Comparison of ENCODE assay signal across 27 cellular contexts in the genomic region with DNA sequence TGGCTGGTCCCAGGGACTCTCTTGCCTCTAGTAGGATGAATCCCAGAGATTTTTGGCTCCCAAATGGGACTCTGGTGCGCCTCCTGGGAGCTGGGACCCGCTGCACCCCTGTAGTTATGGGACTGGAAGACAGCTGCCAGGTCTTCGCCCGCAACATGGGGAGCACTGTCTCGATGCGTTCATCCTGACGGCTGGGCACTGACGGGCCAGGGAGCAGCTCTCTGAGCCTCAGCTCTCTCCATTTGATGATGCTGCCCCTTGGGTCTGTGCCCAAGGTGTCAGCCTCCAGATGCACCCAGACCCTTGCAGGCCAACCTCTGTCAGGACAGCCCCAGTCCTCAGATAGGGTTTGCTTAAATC. TPM values are rescaled to one million over a fixed set of nuclear protein-coding genes. Genes with fewer than 3 reads are reported as not detected.
A peak's percentile ranks its signal among the peaks of the same experiment; 100 is the strongest.
DNase-seq lines count a peak whose midpoint lies in the region; ATAC-seq and TF ChIP-seq lines count a peak whose summit lies in the region.
"Had no signal": no experiment of that assay in that cellular context is flagged by ENCODE, and none has a peak within 500 bp of the region (broad histone marks: within the 10 kb centered on the region; RNA-seq: fewer than 3 reads in every experiment).

No MANE protein-coding gene starts in this region.

- H3K36me3 ChIP-seq in left ventricle myocardium inferior (no peaks in the 10 kb centered on the region), lower lobe of right lung (no peaks in the 10 kb centered on the region), gastrocnemius medialis (no peaks in the 10 kb centered on the region), left lung (no peaks in the 10 kb centered on the region)
- H3K36me3 ChIP-seq: WERI-Rb-1 had no signal

- H3K27me3 Mint-ChIP-seq in endothelial cell (ENCODE audit: unreplicated experiment), result peaks cover 5% of the 10 kb centered on the region

- no peak for DNase-seq in left ventricle myocardium inferior
- DNase-seq in Right ventricle myocardium inferior (ENCODE audit: missing footprints), result no peak
- DNase-seq in lower lobe of right lung, result no peak
- no peak for DNase-seq in gastrocnemius medialis
- no peak for DNase-seq in endothelial cell (ENCODE audit: low spot score)
- no peak for DNase-seq in left lung
- no peak for DNase-seq in NCI-H82 treated with DMSO at 0.1 percent for 48 hours (lab: John Stamatoyannopoulos, UW; ENCODE audit: unreplicated experiment)
- DNase-seq: activated CD4-positive, alpha-beta T cell treated with anti-CD3 and anti-CD28 coated beads, Interleukin-2, amount 10 ng/mL, durations not matched to agents 7 days and 5 days; activated naive CD8-positive, alpha-beta T cell treated with anti-CD3 and anti-CD28 coated beads, Interleukin-2, amount 10 ng/mL, durations not matched to agents 7 days and 5 days; DMS53; GF-D8; head of caudate nucleus; KBM-7; left colon; MM.1S; NCI-H1694; NCI-H2171 treated with DMSO at 0.1 percent for 48 hours; NCI-H526 treated with DMSO at 0.1 percent for 48 hours; retina; WERI-Rb-1 had no signal

- H3K9me3 ChIP-seq in left ventricle myocardium inferior (replicated peaks) (no peaks in the 10 kb centered on the region), lower lobe of right lung (no peaks in the 10 kb centered on the region), gastrocnemius medialis (no peaks in the 10 kb centered on the region), left lung (no peaks in the 10 kb centered on the region)
- H3K9me3 ChIP-seq: A549 had no signal

- H3K9me3 Mint-ChIP-seq in endothelial cell (ENCODE audit: unreplicated experiment), result no peaks in the 10 kb centered on the region
- H3K9me3 Mint-ChIP-seq: activated CD4-positive, alpha-beta T cell treated with anti-CD3 and anti-CD28 coated beads, Interleukin-2, amount 10 ng/mL, durations not matched to agents 7 days and 5 days; activated naive CD8-positive, alpha-beta T cell treated with anti-CD3 and anti-CD28 coated beads, Interleukin-2, amount 10 ng/mL, durations not matched to agents 7 days and 5 days; brain; T-helper 2 cell treated with Interferon-gamma antibody and Interleukin-4, amounts not matched to agents 5 μg/mL and 100 μg/mL, for 36 hours had no signal

- H3K27me3 ChIP-seq in left ventricle myocardium inferior (ENCODE audit: low read depth) (peaks cover 12% of the 10 kb centered on the region), lower lobe of right lung (ENCODE audit: low read depth) (no peaks in the 10 kb centered on the region), gastrocnemius medialis (no peaks in the 10 kb centered on the region), left lung (peaks cover 0 to 13% of the 10 kb centered on the region in 2 donors)

- no peak for TF ChIP-seq CTCF in left ventricle myocardium inferior (IDR thresholded peaks at IDR 0.05; ENCODE audit: borderline replicate concordance)
- TF ChIP-seq CTCF in lower lobe of right lung (IDR thresholded peaks at IDR 0.05), result no peak
- no peak for TF ChIP-seq CTCF in gastrocnemius medialis (IDR thresholded peaks at IDR 0.05 in 4 of 5, conservative IDR thresholded peaks at IDR 0.05 in 1 of 5)
- no peak for TF ChIP-seq CTCF in endothelial cell (IDR thresholded peaks at IDR 0.05; ENCODE audit: unreplicated experiment)
- TF ChIP-seq CTCF in left lung (IDR thresholded peaks at IDR 0.05), result no peak

- H3K36me3 Mint-ChIP-seq in endothelial cell (ENCODE audit: low read depth, unreplicated experiment), result no peaks in the 10 kb centered on the region
- H3K36me3 Mint-ChIP-seq: activated naive CD8-positive, alpha-beta T cell treated with anti-CD3 and anti-CD28 coated beads, Interleukin-2, amount 10 ng/mL, durations not matched to agents 7 days and 5 days; brain had no signal

- in situ Hi-C loops in gastrocnemius medialis (cut with MboI; ENCODE audit: low sequenced_read_pairs in 4 of 4), result no loop called here

- H3K4me3 Mint-ChIP-seq in endothelial cell (ENCODE audit: unreplicated experiment), result no peak overlapping the region
- H3K4me3 Mint-ChIP-seq: activated CD4-positive, alpha-beta T cell treated with anti-CD3 and anti-CD28 coated beads, Interleukin-2, amount 10 ng/mL, durations not matched to agents 7 days and 5 days; activated naive CD8-positive, alpha-beta T cell treated with anti-CD3 and anti-CD28 coated beads, Interleukin-2, amount 10 ng/mL, durations not matched to agents 7 days and 5 days; B cell; brain; T-helper 2 cell treated with Interferon-gamma antibody and Interleukin-4, amounts not matched to agents 5 μg/mL and 100 μg/mL, for 36 hours had no signal

- intact Hi-C loops in left ventricle myocardium inferior (cut with micrococcal nuclease), result no loop called here
- intact Hi-C loops in Right ventricle myocardium inferior (cut with DNase I), result no loop called here
- intact Hi-C loops in lower lobe of right lung (cut with DNase I), result no loop called here
- intact Hi-C loops in gastrocnemius medialis (cut with DNase I; ENCODE audit: low total_unique reads), result no loop called here
- intact Hi-C loops in left lung (cut with DNase I), result loop anchor here in 1 of 2 donors (5.0 kb wide), 1 partner anchor 77 kb away; no protein-coding TSS in a partner anchor

- peak overlapping the region; percentile 93 for H3K27ac ChIP-seq in left ventricle myocardium inferior (replicated peaks)
- peak overlapping the region; percentile 90 for H3K27ac ChIP-seq in lower lobe of right lung
- H3K27ac ChIP-seq in gastrocnemius medialis, result peak overlapping the region; percentile 52 to 90 (median 83)
- peak overlapping the region in 1 of 2 donors; percentile 91 for H3K27ac ChIP-seq in left lung
- H3K27ac ChIP-seq: A549, WERI-Rb-1 had no signal

- no peak for TF ChIP-seq POLR2A in gastrocnemius medialis (IDR thresholded peaks at IDR 0.05)

- H3K4me3 ChIP-seq in left ventricle myocardium inferior, result no peak overlapping the region
- H3K4me3 ChIP-seq in lower lobe of right lung, result no peak overlapping the region
- no peak overlapping the region for H3K4me3 ChIP-seq in gastrocnemius medialis
- no peak overlapping the region for H3K4me3 ChIP-seq in left lung
- H3K4me3 ChIP-seq: A549 had no signal

- H3K27ac Mint-ChIP-seq in endothelial cell (ENCODE audit: unreplicated experiment), result no peak overlapping the region
- H3K27ac Mint-ChIP-seq: activated CD4-positive, alpha-beta T cell treated with anti-CD3 and anti-CD28 coated beads, Interleukin-2, amount 10 ng/mL, durations not matched to agents 7 days and 5 days; activated naive CD8-positive, alpha-beta T cell treated with anti-CD3 and anti-CD28 coated beads, Interleukin-2, amount 10 ng/mL, durations not matched to agents 7 days and 5 days; B cell; T-helper 2 cell treated with Interferon-gamma antibody and Interleukin-4, amounts not matched to agents 5 μg/mL and 100 μg/mL, for 36 hours had no signal

- peaks cover 7% of the 10 kb centered on the region for H3K4me1 Mint-ChIP-seq in endothelial cell (ENCODE audit: unreplicated experiment)
- H3K4me1 Mint-ChIP-seq: activated CD4-positive, alpha-beta T cell treated with anti-CD3 and anti-CD28 coated beads, Interleukin-2, amount 10 ng/mL, durations not matched to agents 7 days and 5 days; activated naive CD8-positive, alpha-beta T cell treated with anti-CD3 and anti-CD28 coated beads, Interleukin-2, amount 10 ng/mL, durations not matched to agents 7 days and 5 days had no signal

- H3K4me1 ChIP-seq in left ventricle myocardium inferior (peaks cover 51% of the 10 kb centered on the region), lower lobe of right lung (peaks cover 56% of the 10 kb centered on the region), gastrocnemius medialis (peaks cover 10 to 11% of the 10 kb centered on the region in 2 donors), left lung (peaks cover 4 to 22% of the 10 kb centered on the region in 2 donors)
- H3K4me1 ChIP-seq: A549 had no signal

- ATAC-seq in Right ventricle myocardium inferior (no peak), lower lobe of right lung (no peak), gastrocnemius medialis (no peak), HG03378 (IDR thresholded peaks at IDR 0.05; ENCODE audit: unreplicated experiment) (no peak), left lung (no peak)
- ATAC-seq: HCT116, SK-N-SH treated with all-trans-retinoic acid at 6 μM for 48 hours had no signal

RNA-seq across cellular contexts. Expression of a gene that starts 9.3 kb away (rescaled TPM):
- total RNA-seq in left ventricle myocardium inferior (3.1 TPM), Right ventricle myocardium inferior (1.7 TPM), lower lobe of right lung (43.1 TPM), gastrocnemius medialis (1 to 10 TPM in 2 of 4 donors, under 1 TPM in 2; 0.20 to 7.2 (median 3.2) TPM), endothelial cell (ENCODE audit: unreplicated experiment) (18.3 TPM), left lung (10 to 100 TPM; 35.8 to 40.6 TPM)
